15 cellular contexts compared by ENCODE assay signal in genomic region chr17:76532072-76532651, GRCh38. TPM values are rescaled to one million over a fixed set of nuclear protein-coding genes. Genes with fewer than 3 reads are reported as not detected.
DNase-seq lines count a peak whose midpoint lies in the region; ATAC-seq, FAIRE-seq and TF ChIP-seq lines count a peak whose summit lies in the region.
"Had no signal": no experiment of that assay in that cellular context is flagged by ENCODE, and none has a peak within 500 bp of the region (broad histone marks: within the 10 kb centered on the region; RNA-seq: fewer than 3 reads in every experiment).

No MANE protein-coding gene starts in this region.

- no peaks in the 10 kb centered on the region for H4K20me1 ChIP-seq in keratinocyte (ENCODE audit: control insufficient read depth, extremely low read depth, insufficient read depth, low read length)

- no peak for TF ChIP-seq CTCF in HEK293 (tag by site-specific recombination; IDR thresholded peaks at IDR 0.05)
- TF ChIP-seq CTCF in keratinocyte (optimal IDR thresholded peaks at IDR 0.05 in 1 of 3, IDR thresholded peaks at IDR 0.05 in 1 of 3, conservative IDR thresholded peaks at IDR 0.05 in 1 of 3; ENCODE audit: extremely low read depth in 1 of 3, insufficient read depth in 2 of 3, low read length in 3 of 3) = no peak

- H3K36me3 ChIP-seq in HEK293 (ENCODE audit: control insufficient read depth in 2 of 2, insufficient read depth in 1 of 2, low read length in 2 of 2) (no peaks in the 10 kb centered on the region), adipocyte (ENCODE audit: control insufficient read depth, insufficient read depth, low read length, severe bottlenecking) (no peaks in the 10 kb centered on the region), keratinocyte (ENCODE audit: control insufficient read depth in 2 of 2, extremely low read depth in 1 of 2, insufficient read depth in 2 of 2, low read length in 2 of 2) (no peaks in the 10 kb centered on the region)

- POLR2A ChIA-PET in HEK293 (lab: Yijun Ruan, JAX) = no interaction called here

- H3K9me1 ChIP-seq in keratinocyte (ENCODE audit: control insufficient read depth, extremely low read depth, insufficient read depth, low read length) = no peaks in the 10 kb centered on the region

- peak; percentile 87 for FAIRE-seq in keratinocyte (lab: Jason Lieb, UNC)
- FAIRE-seq: endothelial cell of umbilical vein had no signal

- H3K9me3 Mint-ChIP-seq in stimulated activated effector memory CD8-positive, alpha-beta T cell treated with anti-CD3 and anti-CD28 coated beads, Interleukin-12 subunit alpha, Interleukin-12 subunit beta, amount 100 ng/mL, for 72 hours = no peaks in the 10 kb centered on the region
- H3K9me3 Mint-ChIP-seq: activated T-helper 2 cell treated with anti-CD3 and anti-CD28 coated beads, Interferon-gamma antibody, Interleukin-2, Interleukin-4, amounts not matched to agents 10 μg/mL and 5 μg/mL and 100 μg/mL, durations not matched to agents 14 hours and 24 hours and 36 hours; CD8-positive, alpha-beta T cell had no signal

- H3K27ac Mint-ChIP-seq in stimulated activated effector memory CD8-positive, alpha-beta T cell treated with anti-CD3 and anti-CD28 coated beads, Interleukin-12 subunit alpha, Interleukin-12 subunit beta, amount 100 ng/mL, for 72 hours = peak overlapping the region; percentile 20
- H3K27ac Mint-ChIP-seq: activated T-helper 2 cell treated with anti-CD3 and anti-CD28 coated beads, Interferon-gamma antibody, Interleukin-2, Interleukin-4, amounts not matched to agents 10 μg/mL and 5 μg/mL and 100 μg/mL, durations not matched to agents 14 hours and 24 hours and 36 hours; CD8-positive, alpha-beta T cell had no signal

- dilution Hi-C loops in keratinocyte (cut with MboI; ENCODE audit: extremely low pct_ligation_motif_present, low sequenced_read_pairs) = no loop called here

- H3K4me1 ChIP-seq in HEK293 (ENCODE audit: control insufficient read depth, insufficient read depth, low read length) (peaks cover 12% of the 10 kb centered on the region), adipocyte (ENCODE audit: control insufficient read depth, insufficient read depth, low read length) (peaks cover 76% of the 10 kb centered on the region), keratinocyte (ENCODE audit: control insufficient read depth, extremely low read depth, insufficient read depth, low read length) (peaks cover 53% of the 10 kb centered on the region)

- H3K27ac ChIP-seq in HEK293 (ENCODE audit: extremely low read depth, low read depth, low read length) (no peak overlapping the region), keratinocyte (ENCODE audit: control insufficient read depth, insufficient read depth, low read length) (peak overlapping the region; percentile 54)
- H3K27ac ChIP-seq: SK-N-MC had no signal

- H3K4me3 Mint-ChIP-seq in stimulated activated effector memory CD8-positive, alpha-beta T cell treated with anti-CD3 and anti-CD28 coated beads, Interleukin-12 subunit alpha, Interleukin-12 subunit beta, amount 100 ng/mL, for 72 hours = no peak overlapping the region
- H3K4me3 Mint-ChIP-seq: CD8-positive, alpha-beta T cell had no signal

- no peaks in the 10 kb centered on the region for H3K9me3 ChIP-seq in HEK293 (ENCODE audit: control insufficient read depth, insufficient read depth, low read depth, low read length)
- no peaks in the 10 kb centered on the region for H3K9me3 ChIP-seq in adipocyte (ENCODE audit: control insufficient read depth, low read length)
- H3K9me3 ChIP-seq in keratinocyte (ENCODE audit: control insufficient read depth, low read depth, low read length) = no peaks in the 10 kb centered on the region

- H3K4me1 Mint-ChIP-seq in stimulated activated effector memory CD8-positive, alpha-beta T cell treated with anti-CD3 and anti-CD28 coated beads, Interleukin-12 subunit alpha, Interleukin-12 subunit beta, amount 100 ng/mL, for 72 hours = peaks cover 12% of the 10 kb centered on the region

- CTCF ChIA-PET in HEK293 (lab: Yijun Ruan, JAX) = interaction anchor here (0.6 to 1.2 kb wide), 5 partner anchors 9 to 544 kb away, joined by 3 to 4 read pairs (median 4); no protein-coding TSS in a partner anchor

- peak overlapping the region; percentile 58 for H3K4me2 ChIP-seq in keratinocyte (ENCODE audit: control insufficient read depth, extremely low read depth, insufficient read depth, low read depth, low read length)

- H3K36me3 Mint-ChIP-seq in stimulated activated effector memory CD8-positive, alpha-beta T cell treated with anti-CD3 and anti-CD28 coated beads, Interleukin-12 subunit alpha, Interleukin-12 subunit beta, amount 100 ng/mL, for 72 hours = peaks cover 5% of the 10 kb centered on the region
- H3K36me3 Mint-ChIP-seq: CD8-positive, alpha-beta T cell had no signal

- H2AFZ ChIP-seq in keratinocyte (ENCODE audit: control insufficient read depth, low read length) = no peak overlapping the region

- no peaks in the 10 kb centered on the region for H3K27me3 ChIP-seq in adipocyte (replicated peaks; ENCODE audit: control insufficient read depth, insufficient read depth, low read length)
- peaks cover 8% of the 10 kb centered on the region for H3K27me3 ChIP-seq in keratinocyte (ENCODE audit: control insufficient read depth, extremely low read depth, insufficient read depth, low read length)

- H3K79me2 ChIP-seq in keratinocyte (ENCODE audit: control insufficient read depth, insufficient read depth, low read length) = no peaks in the 10 kb centered on the region

- DNase-seq in adipocyte (ENCODE audit: low read depth) = no peak
- DNase-seq in keratinocyte (ENCODE audit: low read depth, low spot score) = peak; percentile 71
- DNase-seq in stimulated activated effector memory CD8-positive, alpha-beta T cell treated with anti-CD3 and anti-CD28 coated beads, Interleukin-12 subunit alpha, Interleukin-12 subunit beta, amount 100 ng/mL, for 72 hours (ENCODE audit: low spot score in 2 of 2) = no peak
- DNase-seq in iPS-NIHi7 (ENCODE audit: extremely low spot score) = no peak
- DNase-seq: caudate nucleus; CD8-positive, alpha-beta T cell; NCI-H1417 treated with DMSO at 0.1 percent for 48 hours; NCI-H69 had no signal

- H3K9ac ChIP-seq in adipocyte (ENCODE audit: low read length) (peak overlapping the region; percentile 85), keratinocyte (ENCODE audit: control insufficient read depth, extremely low read depth, insufficient read depth, low read length) (peak overlapping the region; percentile 44)

- ATAC-seq in stimulated activated effector memory CD8-positive, alpha-beta T cell treated with anti-CD3 and anti-CD28 coated beads, Interleukin-12 subunit alpha, Interleukin-12 subunit beta, amount 100 ng/mL, for 72 hours = no peak
- no peak for ATAC-seq in GM18520 (IDR thresholded peaks at IDR 0.05; ENCODE audit: unreplicated experiment)
- ATAC-seq in HG03095 (IDR thresholded peaks at IDR 0.05; ENCODE audit: unreplicated experiment) = no peak
- no peak for ATAC-seq in HG03342 (IDR thresholded peaks at IDR 0.05; ENCODE audit: unreplicated experiment)
- ATAC-seq: CD8-positive, alpha-beta T cell had no signal

- H3K4me3 ChIP-seq in HEK293 (ENCODE audit: low read depth, low read length) = no peak overlapping the region
- H3K4me3 ChIP-seq in adipocyte (ENCODE audit: low read length) = no peak overlapping the region
- no peak overlapping the region for H3K4me3 ChIP-seq in keratinocyte (ENCODE audit: control insufficient read depth in 2 of 3, extremely low read depth in 1 of 3, insufficient read depth in 2 of 3, low read depth in 1 of 3, low read length in 3 of 3)
- H3K4me3 ChIP-seq: SK-N-MC had no signal

TF ChIP-seq in HEK293, 187 proteins besides CTCF, POLR2A, EP300 and RAD21 (continues in another document):
- TF ChIP-seq ZNF324 (tag by site-specific recombination; IDR thresholded peaks at IDR 0.05) (no peak), ZEB2 (tag by site-specific recombination; IDR thresholded peaks at IDR 0.05) (no peak), ZNF16 (tag by site-specific recombination; IDR thresholded peaks at IDR 0.05; ENCODE audit: low read depth) (peak; percentile 96), ZSCAN16 (tag by site-specific recombination; IDR thresholded peaks at IDR 0.05) (no peak), ZNF37A (tag by site-specific recombination; IDR thresholded peaks at IDR 0.05) (no peak)

RNA-seq across cellular contexts. Expression of gene CYGB, which starts 5.3 kb away (rescaled TPM):
- 10.3 to 26.1 TPM (median 15.3 TPM) in 3 replicates for polyA plus RNA-seq in keratinocyte
- 2.1 TPM for polyA plus RNA-seq in keratinocyte (2011; ENCODE audit: low read depth)
- 15.3 and 37.7 TPM in 2 replicates for polyA plus RNA-seq in keratinocyte (2011; cell fraction: cytosol; rRNA removed)
- 15.4 and 26.2 TPM in 2 replicates for polyA plus RNA-seq in keratinocyte (2011; cell fraction: nucleus; rRNA removed)
- 6.2 and 33.8 TPM in 2 replicates for polyA plus RNA-seq in keratinocyte (2012; ENCODE audit: low replicate concordance)
- polyA minus RNA-seq in keratinocyte = 9.0 to 17.2 TPM (median 11.8 TPM) in 3 replicates
- 42.6 TPM for polyA minus RNA-seq in keratinocyte (2011; cell fraction: cytosol; rRNA and poly(A)+ RNA removed)
- polyA minus RNA-seq in keratinocyte (2011; cell fraction: nucleus; rRNA and poly(A)+ RNA removed) = 12.3 and 17.7 TPM in 2 replicates

RNA-seq across cellular contexts. Expression of gene PRCD, which starts 7.7 kb away (rescaled TPM):
- 0.65 to 1.7 TPM (median 1.2 TPM) in 3 replicates for polyA plus RNA-seq in keratinocyte
- polyA plus RNA-seq in keratinocyte (2011; ENCODE audit: low read depth) = not detected
- polyA plus RNA-seq in keratinocyte (2011; cell fraction: cytosol; rRNA removed) = 0.55 and 0.81 TPM in 2 replicates
- polyA plus RNA-seq in keratinocyte (2011; cell fraction: nucleus; rRNA removed) = 6.7 and 11.7 TPM in 2 replicates
- 0.68 and 0.72 TPM in 2 replicates for polyA plus RNA-seq in keratinocyte (2012; ENCODE audit: low replicate concordance)
- 0.38 to 0.96 TPM in 2 of 3 replicates, not detected in the other for polyA minus RNA-seq in keratinocyte
- not detected for polyA minus RNA-seq in keratinocyte (2011; cell fraction: cytosol; rRNA and poly(A)+ RNA removed)
- polyA minus RNA-seq in keratinocyte (2011; cell fraction: nucleus; rRNA and poly(A)+ RNA removed) = 1.3 and 1.8 TPM in 2 replicates
- polyA plus RNA-seq: endothelial cell of umbilical vein had no signal

RNA-seq across cellular contexts. Expression of gene RHBDF2, which starts 30.9 kb away (rescaled TPM):
- polyA plus RNA-seq in keratinocyte = 14.9 to 22.6 TPM (median 20.6 TPM) in 3 replicates
- 27.6 TPM for polyA plus RNA-seq in keratinocyte (2011; ENCODE audit: low read depth)
- 9.1 and 16.9 TPM in 2 replicates for polyA plus RNA-seq in keratinocyte (2011; cell fraction: cytosol; rRNA removed)
- polyA plus RNA-seq in keratinocyte (2011; cell fraction: nucleus; rRNA removed) = 61.7 and 94.2 TPM in 2 replicates
- polyA plus RNA-seq in keratinocyte (2012; ENCODE audit: low replicate concordance) = 40.0 and 43.0 TPM in 2 replicates
- polyA minus RNA-seq in keratinocyte = 25.6 to 54.8 TPM (median 27.0 TPM) in 3 replicates
- polyA minus RNA-seq in keratinocyte (2011; cell fraction: cytosol; rRNA and poly(A)+ RNA removed) = 32.8 TPM
- 53.1 and 55.9 TPM in 2 replicates for polyA minus RNA-seq in keratinocyte (2011; cell fraction: nucleus; rRNA and poly(A)+ RNA removed)

RNA-seq across cellular contexts. Expression of gene ST6GALNAC2, which starts 53.5 kb away (rescaled TPM):
- polyA plus RNA-seq in keratinocyte = 38.7 to 63.2 TPM (median 45.8 TPM) in 3 replicates
- 42.7 TPM for polyA plus RNA-seq in keratinocyte (2011; ENCODE audit: low read depth)
- polyA plus RNA-seq in keratinocyte (2011; cell fraction: cytosol; rRNA removed) = 52.9 and 55.5 TPM in 2 replicates
- 80.8 and 105 TPM in 2 replicates for polyA plus RNA-seq in keratinocyte (2011; cell fraction: nucleus; rRNA removed)
- polyA plus RNA-seq in keratinocyte (2012; ENCODE audit: low replicate concordance) = 37.2 and 79.4 TPM in 2 replicates
- polyA minus RNA-seq in keratinocyte = 33.4 to 50.5 TPM (median 35.0 TPM) in 3 replicates
- polyA minus RNA-seq in keratinocyte (2011; cell fraction: cytosol; rRNA and poly(A)+ RNA removed) = 79.8 TPM
- 33.3 and 45.4 TPM in 2 replicates for polyA minus RNA-seq in keratinocyte (2011; cell fraction: nucleus; rRNA and poly(A)+ RNA removed)
